ENCODE assay signal across 22 cellular contexts in the genomic region with DNA sequence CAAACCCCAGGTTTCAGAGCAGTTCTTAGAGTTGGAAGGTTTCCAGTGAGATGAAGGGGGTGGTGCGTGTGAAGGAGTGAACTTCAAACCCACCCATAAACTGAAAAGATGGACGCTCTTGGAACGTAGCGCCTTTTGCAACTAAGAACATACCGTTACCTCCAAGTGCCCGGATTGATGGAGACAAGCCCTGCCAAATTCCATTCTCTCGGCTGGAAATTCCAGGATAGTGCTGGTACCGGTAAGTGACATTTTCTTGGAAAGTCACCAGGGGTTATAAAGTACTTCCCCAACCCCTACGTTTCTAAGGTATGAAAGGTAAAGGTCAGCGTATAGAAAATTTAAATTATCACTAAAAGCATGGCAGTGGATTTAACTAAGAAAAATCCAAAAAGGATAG.
"Had no signal": no experiment of that assay in that cellular context is flagged by ENCODE, and none has a peak within 500 bp of the region (broad histone marks: within the 10 kb centered on the region; RNA-seq: fewer than 3 reads in every experiment).

No MANE protein-coding gene starts in this region.

- H3K4me1 Mint-ChIP-seq: endodermal cell; naive thymus-derived CD8-positive, alpha-beta T cell; stimulated activated effector memory CD8-positive, alpha-beta T cell treated with anti-CD3 and anti-CD28 coated beads, Interleukin-12 subunit alpha, Interleukin-12 subunit beta, amount 100 ng/mL, for 72 hours had no signal

- H3K27ac Mint-ChIP-seq: endodermal cell; progenitor cell of endocrine pancreas; stimulated activated effector memory CD8-positive, alpha-beta T cell treated with anti-CD3 and anti-CD28 coated beads, Interleukin-12 subunit alpha, Interleukin-12 subunit beta, amount 100 ng/mL, for 72 hours; type B pancreatic cell had no signal

- DNase-seq: dorsolateral prefrontal cortex; effector CD8-positive, alpha-beta T cell; endodermal cell; foreskin fibroblast; gastrocnemius medialis; kidney; left ventricle myocardium inferior; mammary epithelial cell; mesendoderm; naive thymus-derived CD8-positive, alpha-beta T cell; occipital lobe; sigmoid colon; stimulated activated CD4-positive, alpha-beta T cell treated with anti-CD3 and anti-CD28 coated beads, Interleukin-2, amount 100 ng/mL, for 24 hours; stimulated activated CD4-positive, alpha-beta T cell treated with anti-CD3 and anti-CD28 coated beads, Interleukin-4, amount 100 ng/mL, for 24 hours; stimulated activated naive CD4-positive, alpha-beta T cell treated with Interleukin-2 at 50 U/mL for 16 hours; stomach; thyroid gland had no signal

- H3K4me3 Mint-ChIP-seq: endodermal cell; naive thymus-derived CD8-positive, alpha-beta T cell; stimulated activated effector memory CD8-positive, alpha-beta T cell treated with anti-CD3 and anti-CD28 coated beads, Interleukin-12 subunit alpha, Interleukin-12 subunit beta, amount 100 ng/mL, for 72 hours; type B pancreatic cell had no signal

- H3K9me3 Mint-ChIP-seq: endodermal cell; naive thymus-derived CD8-positive, alpha-beta T cell; stimulated activated effector memory CD8-positive, alpha-beta T cell treated with anti-CD3 and anti-CD28 coated beads, Interleukin-12 subunit alpha, Interleukin-12 subunit beta, amount 100 ng/mL, for 72 hours; type B pancreatic cell had no signal

- H3K36me3 Mint-ChIP-seq: naive thymus-derived CD8-positive, alpha-beta T cell; stimulated activated effector memory CD8-positive, alpha-beta T cell treated with anti-CD3 and anti-CD28 coated beads, Interleukin-12 subunit alpha, Interleukin-12 subunit beta, amount 100 ng/mL, for 72 hours; type B pancreatic cell had no signal

- FAIRE-seq: colon, kidney had no signal

- ATAC-seq: esophagus mucosa; gastrocnemius medialis; naive thymus-derived CD8-positive, alpha-beta T cell; stimulated activated effector memory CD8-positive, alpha-beta T cell treated with anti-CD3 and anti-CD28 coated beads, Interleukin-12 subunit alpha, Interleukin-12 subunit beta, amount 100 ng/mL, for 72 hours had no signal
